8 cellular contexts compared by ENCODE assay signal in the genomic region with DNA sequence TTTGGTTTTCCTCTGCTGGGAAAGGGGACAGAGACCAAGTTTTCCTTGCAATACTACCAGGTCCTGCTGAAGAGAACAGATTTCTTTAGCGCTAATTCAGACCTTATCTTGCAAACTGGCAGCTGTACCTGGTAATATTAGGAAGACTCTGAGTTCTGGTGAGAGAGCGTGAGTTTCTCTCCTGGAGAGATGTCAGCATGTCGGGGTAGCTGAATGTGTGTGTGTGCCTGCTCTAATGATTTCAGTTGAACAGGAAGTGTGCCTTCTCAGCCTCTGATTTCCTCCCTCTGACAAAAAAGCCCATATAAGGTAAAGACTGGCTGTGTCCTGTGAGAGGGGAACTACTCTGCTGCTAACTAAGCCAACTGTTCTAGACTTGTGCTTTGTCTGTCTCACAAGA. TPM values are rescaled to one million over a fixed set of nuclear protein-coding genes. Genes with fewer than 3 reads are reported as not detected.
DNase-seq lines count a peak whose midpoint lies in the region; ATAC-seq, FAIRE-seq and TF ChIP-seq lines count a peak whose summit lies in the region.

No MANE protein-coding gene starts in this region.

- SMC1A ChIA-PET in GM12878 (lab: Charles Lee; ENCODE audit: uncharacterized antibody, unreplicated experiment) = interaction anchor here (0.6 to 3.4 kb wide), 16 partner anchors 9 to 584 kb away, joined by 3 to 33 read pairs (median 5); partner anchors contain the start of genes ARHGDIB and ERP27

- DNase-seq in CD8-positive, alpha-beta memory T cell = peak; percentile 32 to 81 (median 67)
- peak; percentile 45 for DNase-seq in RKO (ENCODE audit: low spot score)
- peak; percentile 90 for DNase-seq in GM12878 (ENCODE audit: low read depth, low spot score)
- peak; percentile 73 to 80 (median 76) for DNase-seq in immature natural killer cell
- DNase-seq in stimulated activated CD4-positive, alpha-beta T cell treated with anti-CD3 and anti-CD28 coated beads, Interleukin-2, amount 100 ng/mL, for 4 hours (ENCODE audit: low read depth) = peak; percentile 55
- no peak for DNase-seq in NCI-H2196 (lab: John Stamatoyannopoulos, UW; ENCODE audit: unreplicated experiment)

- 0% methylated on average over 3 of the region's 3 CpGs for WGBS in GM12878 (ENCODE audit: insufficient coverage, insufficient replicate concordance, low lambda C conversion rate, missing lambda C conversion rate)

- peaks cover 38 to 90% (median 50%) of the 10 kb centered on the region in 3 donors for H3K36me3 Mint-ChIP-seq in CD8-positive, alpha-beta memory T cell
- peaks cover 38 to 58% (median 56%) of the 10 kb centered on the region in 3 donors for H3K36me3 Mint-ChIP-seq in immature natural killer cell

- H3K4me1 Mint-ChIP-seq in CD8-positive, alpha-beta memory T cell = peaks cover 87 to 95% (median 94%) of the 10 kb centered on the region in 3 donors
- H3K4me1 Mint-ChIP-seq in immature natural killer cell = peaks cover 78 to 91% of the 10 kb centered on the region in 2 donors

- H3K27ac ChIP-seq in CD8-positive, alpha-beta memory T cell (ENCODE audit: low read depth, low read length) = peak overlapping the region; percentile 9
- H3K27ac ChIP-seq in GM12878 (ENCODE audit: control insufficient read depth, insufficient read depth) = peak overlapping the region; percentile 100

- intact Hi-C loops in GM12878 (cut with micrococcal nuclease; ENCODE audit: unreplicated experiment) = no loop called here

- CTCF ChIA-PET in CD8-positive, alpha-beta memory T cell (lab: Charles Lee) = interaction anchor here (1.1 to 1.4 kb wide), 5 partner anchors 9 to 47 kb away, joined by 3 to 10 read pairs (median 4); partner anchors contain the start of gene ERP27
- CTCF ChIA-PET in GM12878 (lab: Yijun Ruan, JAX) = interaction anchor here (0.6 to 2.0 kb wide), 7 partner anchors 9 to 103 kb away, joined by 3 to 6 read pairs (median 5); no protein-coding TSS in a partner anchor

- peak overlapping the region; percentile 95 to 100 (median 98) for H3K27ac Mint-ChIP-seq in CD8-positive, alpha-beta memory T cell
- H3K27ac Mint-ChIP-seq in immature natural killer cell = peak overlapping the region; percentile 94 to 99 (median 98)

- BruUV-seq in GM12878 (replicated peaks; lab: Mats Ljungman, UMichigan) = no TSS peak

- in situ Hi-C loops in GM12878 (cut with MboI) = no loop called here

- TF ChIP-seq RAD21 in GM12878 (IDR thresholded peaks at IDR 0.05; ENCODE audit: insufficient read depth, low read depth, low read length) = no peak

- ATAC-seq in GM19043 (IDR thresholded peaks at IDR 0.05; ENCODE audit: low read depth, unreplicated experiment) (peak; percentile 94), HG03135 (IDR thresholded peaks at IDR 0.05; ENCODE audit: unreplicated experiment) (peak; percentile 89), GM12878 (peak; percentile 84)

- POLR2A ChIA-PET in CD8-positive, alpha-beta memory T cell (lab: Charles Lee) = interaction anchor here (0.6 to 2.2 kb wide), 9 partner anchors 10 to 178 kb away, joined by 3 to 9 read pairs (median 4); partner anchors contain the start of genes ARHGDIB and ERP27
- POLR2A ChIA-PET in GM12878 (lab: Charles Lee) = interaction anchor here (0.6 to 2.7 kb wide), 9 partner anchors 9 to 178 kb away, joined by 3 to 20 read pairs (median 4); partner anchors contain the start of genes ARHGDIB, C12orf60 and WBP11

- peak overlapping the region; percentile 72 to 87 (median 85) for H3K4me3 Mint-ChIP-seq in CD8-positive, alpha-beta memory T cell
- H3K4me3 Mint-ChIP-seq in immature natural killer cell = peak overlapping the region; percentile 64 to 87 (median 76)

- H3K9ac ChIP-seq in GM12878 (ENCODE audit: control insufficient read depth, insufficient read depth, low read length) = peak overlapping the region; percentile 86

- no peaks in the 10 kb centered on the region for H3K9me3 Mint-ChIP-seq in CD8-positive, alpha-beta memory T cell
- H3K9me3 Mint-ChIP-seq in immature natural killer cell = no peaks in the 10 kb centered on the region

- TF ChIP-seq EP300 in GM12878 (IDR thresholded peaks at IDR 0.05; ENCODE audit: borderline replicate concordance in 1 of 2, control insufficient read depth in 1 of 2, low read depth in 2 of 2, low read length in 2 of 2) = peak; percentile 16 to 42; a peak in 2 of 4 replicates

- peaks cover 72% of the 10 kb centered on the region for H3K79me2 ChIP-seq in GM12878 (ENCODE audit: control insufficient read depth, insufficient read depth, low read length)

- H3K4me1 ChIP-seq in CD8-positive, alpha-beta memory T cell (ENCODE audit: insufficient read depth, low read length) = peaks cover 94% of the 10 kb centered on the region
- H3K4me1 ChIP-seq in GM12878 (ENCODE audit: control insufficient read depth, insufficient read depth, low read length) = peaks cover 46% of the 10 kb centered on the region

- peaks cover 60% of the 10 kb centered on the region for H3K36me3 ChIP-seq in CD8-positive, alpha-beta memory T cell (ENCODE audit: insufficient read depth, low read length)
- peaks cover 10 to 48% of the 10 kb centered on the region in 2 experiments for H3K36me3 ChIP-seq in GM12878 (ENCODE audit: control insufficient read depth in 2 of 2, insufficient read depth in 2 of 2, low read length in 1 of 2)

- H3K9me3 ChIP-seq in CD8-positive, alpha-beta memory T cell (ENCODE audit: low read length) = no peaks in the 10 kb centered on the region
- no peaks in the 10 kb centered on the region for H3K9me3 ChIP-seq in GM12878 (replicated peaks; ENCODE audit: control insufficient read depth, insufficient read depth, low read length)

- no peak overlapping the region for H2AFZ ChIP-seq in GM12878 (ENCODE audit: control insufficient read depth, low read depth, low read length)

- TF ChIP-seq CTCF in GM12878 (IDR thresholded peaks at IDR 0.05 in 2 of 3, conservative IDR thresholded peaks at IDR 0.05 in 1 of 3; ENCODE audit: control insufficient read depth in 2 of 3, extremely low read depth in 1 of 3, insufficient read depth in 1 of 3, low read depth in 3 of 3, low read length in 3 of 3) = no peak

- H3K27me3 Mint-ChIP-seq in CD8-positive, alpha-beta memory T cell = peaks cover 0 to under 1% of the 10 kb centered on the region in 2 donors
- peaks cover 4 to 10% (median 7%) of the 10 kb centered on the region in 3 donors for H3K27me3 Mint-ChIP-seq in immature natural killer cell (ENCODE audit: low read depth in 3 of 3)

- H3K4me2 ChIP-seq in GM12878 (ENCODE audit: control insufficient read depth, insufficient read depth) = peak overlapping the region; percentile 85

- RAD21 ChIA-PET in GM12878 (lab: Charles Lee; ENCODE audit: unreplicated experiment) = interaction anchor here (0.8 to 3.0 kb wide), 5 partner anchors 9 to 711 kb away, joined by 3 to 24 read pairs (median 6); partner anchors contain the start of gene ARHGDIB

- FAIRE-seq in GM12878 (lab: Jason Lieb, UNC) = peak; percentile 98

- peak overlapping the region; percentile 41 for H3K4me3 ChIP-seq in CD8-positive, alpha-beta memory T cell (ENCODE audit: low read length)
- peak overlapping the region; percentile 57 for H3K4me3 ChIP-seq in GM12878

- H4K20me1 ChIP-seq in GM12878 (ENCODE audit: control insufficient read depth, insufficient read depth) = no peaks in the 10 kb centered on the region

- peak; percentile 79 for TF ChIP-seq POLR2A in GM12878 (IDR thresholded peaks at IDR 0.05; ENCODE audit: low read depth, low read length)

- H3K27me3 ChIP-seq in CD8-positive, alpha-beta memory T cell (ENCODE audit: insufficient read depth, low read length, poor library complexity, severe bottlenecking) = no peaks in the 10 kb centered on the region
- no peaks in the 10 kb centered on the region for H3K27me3 ChIP-seq in GM12878 (replicated peaks in 1 of 2; ENCODE audit: control insufficient read depth in 2 of 2, insufficient read depth in 2 of 2, low read length in 1 of 2)

RNA-seq across cellular contexts. Expression of gene ERP27, which starts 10.3 kb away (rescaled TPM):
- total RNA-seq in CD8-positive, alpha-beta memory T cell = 1 to 10 TPM; 2.0 to 2.1 TPM
- 5.3 TPM for polyA plus RNA-seq in CD8-positive, alpha-beta memory T cell
- 6.5 and 6.7 TPM in 2 replicates for total RNA-seq in GM12878 (2013; cell fraction: nucleolus; rRNA removed)
- total RNA-seq in GM12878 (2014; rRNA removed) (1.0 and 1.6 TPM in 2 replicates), GM12878 (2014; rRNA removed; fragmentation: Illumina TruSeq; extraction: Trizol) (1.5 and 1.8 TPM in 2 replicates), GM12878 (2021) (0.93 and 1.1 TPM in 2 replicates)
- 0.96 TPM for polyA plus RNA-seq in GM12878 (2011; ENCODE audit: low read depth)
- polyA plus RNA-seq in GM12878 (2011; rRNA removed) (2.0 and 2.1 TPM in 2 replicates), GM12878 (2014; fragmentation: Illumina TruSeq; extraction: Trizol) (1.5 and 2.4 TPM in 2 replicates), GM12878 (2014; fragmentation: Nextera tagmentation; extraction: Ambion mirVana) (1 to 10 TPM in 1 of 2 experiments, under 1 TPM in 1; 0.91 to 1.3 TPM), GM12878 (2014; rRNA removed) (0.90 and 1.5 TPM in 2 replicates), GM12878 (2016; fragmentation: Nextera tagmentation; extraction: Ambion mirVana) (1 to 10 TPM in 1 of 2 experiments, under 1 TPM in 1; 0.95 to 1.7 TPM), immature natural killer cell (1 to 10 TPM; 2.5 to 3.8 (median 3.8) TPM)
- 0.55 and 0.64 TPM in 2 replicates for polyA plus RNA-seq in GM12878 (2011; cell fraction: cytosol; rRNA removed)
- 2.3 and 2.5 TPM in 2 replicates for polyA plus RNA-seq in GM12878 (2011; cell fraction: nucleus; rRNA removed)
- polyA plus RNA-seq in GM12878 (2012) = 1.1 and 1.4 TPM in 2 replicates
- polyA minus RNA-seq in GM12878 (2011; rRNA and poly(A)+ RNA removed) = 2.0 and 2.4 TPM in 2 replicates
- polyA minus RNA-seq in GM12878 (2011; cell fraction: cytosol; rRNA and poly(A)+ RNA removed) = not detected in 2 replicates
- polyA minus RNA-seq in GM12878 (2011; cell fraction: nucleus; rRNA and poly(A)+ RNA removed) = 3.3 and 7.4 TPM in 2 replicates

RNA-seq across cellular contexts. Expression of gene ARHGDIB, which starts 12.7 kb away (rescaled TPM):
- 100 to 1,000 TPM; 495 to 511 TPM for total RNA-seq in CD8-positive, alpha-beta memory T cell
- polyA plus RNA-seq in CD8-positive, alpha-beta memory T cell = 2,936 TPM
- 164 and 166 TPM in 2 replicates for total RNA-seq in GM12878 (2013; cell fraction: nucleolus; rRNA removed)
- 916 and 989 TPM in 2 replicates for total RNA-seq in GM12878 (2014; rRNA removed)
- 1,126 and 1,183 TPM in 2 replicates for total RNA-seq in GM12878 (2014; rRNA removed; fragmentation: Illumina TruSeq; extraction: Trizol)
- total RNA-seq in GM12878 (2021) = 793 and 796 TPM in 2 replicates
- 886 TPM for polyA plus RNA-seq in GM12878 (2011; ENCODE audit: low read depth)
- 1,451 and 1,700 TPM in 2 replicates for polyA plus RNA-seq in GM12878 (2011; rRNA removed)
- polyA plus RNA-seq in GM12878 (2011; cell fraction: cytosol; rRNA removed) = 1,936 and 2,352 TPM in 2 replicates
- polyA plus RNA-seq in GM12878 (2011; cell fraction: nucleus; rRNA removed) = 633 and 740 TPM in 2 replicates
- 908 and 964 TPM in 2 replicates for polyA plus RNA-seq in GM12878 (2012)
- polyA plus RNA-seq in GM12878 (2014; fragmentation: Illumina TruSeq; extraction: Trizol) = 2,158 and 2,397 TPM in 2 replicates
- 1,000 to 10,000 TPM; 2,339 to 2,849 TPM for polyA plus RNA-seq in GM12878 (2014; fragmentation: Nextera tagmentation; extraction: Ambion mirVana)
- polyA plus RNA-seq in GM12878 (2014; rRNA removed) = 954 and 1,483 TPM in 2 replicates
- polyA plus RNA-seq in GM12878 (2016; fragmentation: Nextera tagmentation; extraction: Ambion mirVana) = 1,000 to 10,000 TPM; 1,165 to 1,209 TPM
- 1,338 and 1,379 TPM in 2 replicates for polyA minus RNA-seq in GM12878 (2011; rRNA and poly(A)+ RNA removed)
- polyA minus RNA-seq in GM12878 (2011; cell fraction: cytosol; rRNA and poly(A)+ RNA removed) = 231 and 269 TPM in 2 replicates
- polyA minus RNA-seq in GM12878 (2011; cell fraction: nucleus; rRNA and poly(A)+ RNA removed) = 159 and 240 TPM in 2 replicates
- 1,000 to 10,000 TPM; 2,434 to 4,716 (median 2,863) TPM for polyA plus RNA-seq in immature natural killer cell

RNA-seq across cellular contexts. Expression of gene PDE6H, which starts 24.2 kb away (rescaled TPM):
- total RNA-seq in CD8-positive, alpha-beta memory T cell = not detected
- polyA plus RNA-seq in CD8-positive, alpha-beta memory T cell = not detected
- total RNA-seq in GM12878 (2013; cell fraction: nucleolus; rRNA removed) = not detected in 2 replicates
- total RNA-seq in GM12878 (2014; rRNA removed) (0.33 TPM in 1 of 2 replicates, not detected in the other), GM12878 (2014; rRNA removed; fragmentation: Illumina TruSeq; extraction: Trizol) (not detected in 2 replicates), GM12878 (2021) (not detected in 2 replicates)
- not detected for polyA plus RNA-seq in GM12878 (2011; ENCODE audit: low read depth)
- polyA plus RNA-seq in GM12878 (2011; rRNA removed) (0.16 and 0.29 TPM in 2 replicates), GM12878 (2014; fragmentation: Illumina TruSeq; extraction: Trizol) (not detected in 2 replicates), GM12878 (2014; fragmentation: Nextera tagmentation; extraction: Ambion mirVana) (not detected), GM12878 (2014; rRNA removed) (not detected in 2 replicates), GM12878 (2016; fragmentation: Nextera tagmentation; extraction: Ambion mirVana) (not detected), immature natural killer cell (not detected)
- polyA plus RNA-seq in GM12878 (2011; cell fraction: cytosol; rRNA removed) = not detected in 2 replicates
- 0.20 and 0.34 TPM in 2 replicates for polyA plus RNA-seq in GM12878 (2011; cell fraction: nucleus; rRNA removed)
- polyA plus RNA-seq in GM12878 (2012) = not detected in 2 replicates
- polyA minus RNA-seq in GM12878 (2011; rRNA and poly(A)+ RNA removed) = not detected in 2 replicates
- not detected in 2 replicates for polyA minus RNA-seq in GM12878 (2011; cell fraction: cytosol; rRNA and poly(A)+ RNA removed)
- not detected in 2 replicates for polyA minus RNA-seq in GM12878 (2011; cell fraction: nucleus; rRNA and poly(A)+ RNA removed)
